9 cellular contexts compared by ENCODE assay signal in the genomic region with DNA sequence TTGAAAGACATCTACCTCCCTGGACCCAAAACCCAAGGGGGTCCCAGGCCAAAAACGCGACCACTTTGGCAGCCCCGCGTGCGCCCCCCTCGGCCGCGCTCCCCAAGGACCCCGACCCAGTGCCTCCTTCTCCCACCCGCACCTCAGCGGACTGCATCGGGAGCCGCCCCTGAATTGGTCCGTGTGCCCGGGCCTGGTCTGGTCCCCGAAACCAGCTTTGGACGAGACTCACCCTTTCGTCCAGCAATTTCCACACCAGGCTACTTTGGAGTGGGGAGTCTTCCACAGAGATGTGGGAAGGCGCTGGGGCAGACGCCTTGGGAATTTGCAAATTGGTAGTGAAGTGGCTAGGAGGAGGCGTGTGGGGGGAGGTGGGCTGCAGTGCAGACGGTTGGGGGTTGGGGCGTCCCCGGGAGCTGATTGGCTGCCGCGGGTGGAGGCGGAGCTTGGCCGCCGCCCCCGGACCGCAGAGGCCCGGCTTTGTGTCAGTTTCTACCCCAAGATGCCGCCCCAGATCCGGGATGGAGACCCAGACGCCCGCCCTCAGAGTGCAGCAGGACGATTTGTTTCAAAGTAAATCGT. TPM values are rescaled to one million over a fixed set of nuclear protein-coding genes. Genes with fewer than 3 reads are reported as not detected.
A peak's percentile ranks its signal among the peaks of the same experiment; 100 is the strongest.
DNase-seq lines count a peak whose midpoint lies in the region; ATAC-seq and TF ChIP-seq lines count a peak whose summit lies in the region.
"Had no signal": no experiment of that assay in that cellular context is flagged by ENCODE, and none has a peak within 500 bp of the region (broad histone marks: within the 10 kb centered on the region; RNA-seq: fewer than 3 reads in every experiment).

No MANE protein-coding gene starts in this region.

- H2AFZ ChIP-seq in HCT116 (ENCODE audit: low read depth, low read length, poor library complexity, severe bottlenecking), result no peak overlapping the region

- H3K9me2 ChIP-seq in HCT116 (ENCODE audit: insufficient read depth), result no peaks in the 10 kb centered on the region

- TF ChIP-seq POLR2A in HCT116 (IDR thresholded peaks at IDR 0.05; ENCODE audit: borderline replicate concordance, extremely low read depth, insufficient read depth, insufficient read length), result no peak

- no peaks in the 10 kb centered on the region for H3K4me1 ChIP-seq in HCT116 (ENCODE audit: control insufficient read depth in 1 of 2, insufficient read depth in 2 of 2, low read length in 2 of 2)
- peaks cover 10% of the 10 kb centered on the region for H3K4me1 ChIP-seq in effector memory CD4-positive, alpha-beta T cell (ENCODE audit: control insufficient read depth, insufficient read depth, low read length, poor library complexity, severe bottlenecking)

- BruUV-seq in HCT116 (replicated peaks; lab: Mats Ljungman, UMichigan), result no TSS peak

- peaks cover 31% of the 10 kb centered on the region for H3K79me2 ChIP-seq in HCT116 (ENCODE audit: insufficient read depth, low read length)

- POLR2A ChIA-PET in HCT116 (lab: Charles Lee), result interaction anchor here (1.6 kb wide), 1 partner anchor 17 kb away, joined by 5 read pairs; a partner anchor contains a TSS

- peak; percentile 73 for DNase-seq in DMS 273 (lab: John Stamatoyannopoulos, UW; ENCODE audit: unreplicated experiment)
- DNase-seq in DMS 273 treated with DMSO at 0.1 percent for 48 hours (lab: John Stamatoyannopoulos, UW), result no peak
- DNase-seq in HCT116 (ENCODE audit: low read depth, low spot score), result no peak
- DNase-seq in NCI-H1694 treated with DMSO at 0.1 percent for 48 hours (lab: John Stamatoyannopoulos, UW), result peak; percentile 43
- peak in 60 of 61 donors; percentile 8 to 93 (median 83) for DNase-seq in caudate nucleus (lab: John Stamatoyannopoulos, UW)
- peak; percentile 91 for DNase-seq in islet precursor cell
- peak; percentile 22 for DNase-seq in stimulated activated CD8-positive, alpha-beta memory T cell treated with anti-CD3 and anti-CD28 coated beads, Interleukin-4, amount 100 ng/mL, for 24 hours (ENCODE audit: low read depth)
- no peak for DNase-seq in effector memory CD4-positive, alpha-beta T cell

- no peaks in the 10 kb centered on the region for H3K9me3 ChIP-seq in HCT116 (ENCODE audit: control insufficient read depth in 1 of 2, insufficient read depth in 1 of 2, low read depth in 1 of 2, low read length in 2 of 2)
- no peaks in the 10 kb centered on the region for H3K9me3 ChIP-seq in effector memory CD4-positive, alpha-beta T cell (ENCODE audit: control insufficient read depth, low read length)

- CTCF ChIA-PET in HCT116 (lab: Charles Lee), result no interaction called here

- no peaks in the 10 kb centered on the region for H3K36me3 ChIP-seq in HCT116 (ENCODE audit: control insufficient read depth in 1 of 2, insufficient read depth in 2 of 2, low read length in 2 of 2)
- H3K36me3 ChIP-seq in effector memory CD4-positive, alpha-beta T cell (ENCODE audit: control insufficient read depth, insufficient read depth, low read length), result no peaks in the 10 kb centered on the region

- intact Hi-C loops in HCT116 (cut with micrococcal nuclease), result no loop called here

- no peak overlapping the region for H3K9ac ChIP-seq in HCT116 (ENCODE audit: low read length)

- H3K27me3 ChIP-seq in HCT116 (ENCODE audit: insufficient read depth, low read length), result no peaks in the 10 kb centered on the region
- peaks cover 19% of the 10 kb centered on the region for H3K27me3 ChIP-seq in effector memory CD4-positive, alpha-beta T cell (replicated peaks; ENCODE audit: control insufficient read depth, insufficient read depth, low read length, poor library complexity, severe bottlenecking)

- H3K27ac ChIP-seq in HCT116 (ENCODE audit: low read depth, low read length), result no peak overlapping the region
- peak overlapping the region; percentile 75 for H3K27ac ChIP-seq in caudate nucleus (ENCODE audit: low read depth, low read length)
- H3K27ac ChIP-seq in effector memory CD4-positive, alpha-beta T cell (ENCODE audit: insufficient read depth, low read length, poor library complexity, severe bottlenecking), result no peak overlapping the region
- H3K27ac ChIP-seq: 22Rv1 had no signal

- no peak overlapping the region for H3K4me3 ChIP-seq in HCT116 (replicated peaks in 1 of 2; ENCODE audit: low read depth in 1 of 2, low read length in 2 of 2)
- no peak overlapping the region for H3K4me3 ChIP-seq in effector memory CD4-positive, alpha-beta T cell (ENCODE audit: insufficient read depth, low read depth, low read length, poor library complexity, severe bottlenecking)

- no peak for TF ChIP-seq CTCF in HCT116 (IDR thresholded peaks at IDR 0.05 in 2 of 3, conservative IDR thresholded peaks at IDR 0.05 in 1 of 3; ENCODE audit: borderline replicate concordance in 1 of 3, insufficient read depth in 1 of 3, low read depth in 2 of 3, low read length in 2 of 3)

- 0 out of 2 replicates have a peak, but pooled peaks have one; percentile 30 for ATAC-seq in HCT116

- no peak overlapping the region for H3K4me2 ChIP-seq in HCT116 (ENCODE audit: low read length)

- RAD21 ChIA-PET in HCT116 (lab: Charles Lee; ENCODE audit: low non-redundant PET in 1 of 2, low total read pairs in 2 of 2, uncharacterized antibody in 2 of 2, unreplicated experiment in 2 of 2), result no interaction called here

- no peaks in the 10 kb centered on the region for H4K20me1 ChIP-seq in HCT116 (ENCODE audit: insufficient read depth)

- no peak for TF ChIP-seq RAD21 in HCT116 (IDR thresholded peaks at IDR 0.05; ENCODE audit: low read depth)

TF ChIP-seq in HCT116, 20 proteins besides CTCF, POLR2A, EP300 and RAD21:
- TF ChIP-seq EZH2 (IDR thresholded peaks at IDR 0.05) (no peak), EZH2phosphoT487 (IDR thresholded peaks at IDR 0.05; ENCODE audit: borderline replicate concordance) (no peak), ZNF274 (IDR thresholded peaks at IDR 0.05; ENCODE audit: low read depth, low read length) (no peak), SIN3A (IDR thresholded peaks at IDR 0.05; ENCODE audit: low read depth) (no peak), ZFX (IDR thresholded peaks at IDR 0.05) (no peak), CEBPB (IDR thresholded peaks at IDR 0.05; ENCODE audit: low read depth) (no peak)
- TF ChIP-seq, protein P1, sequence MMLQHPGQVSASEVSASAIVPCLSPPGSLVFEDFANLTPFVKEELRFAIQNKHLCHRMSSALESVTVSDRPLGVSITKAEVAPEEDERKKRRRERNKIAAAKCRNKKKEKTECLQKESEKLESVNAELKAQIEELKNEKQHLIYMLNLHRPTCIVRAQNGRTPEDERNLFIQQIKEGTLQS (IDR thresholded peaks at IDR 0.05), result no peak

RNA-seq across cellular contexts. Expression of a gene that starts 16.9 kb away (rescaled TPM):
- total RNA-seq in HCT116 (2021; ENCODE audit: unreplicated experiment), result 58.4 TPM
- 28.5 and 32.8 TPM in 2 replicates for polyA plus RNA-seq in HCT116 (2012)

RNA-seq across cellular contexts. Expression of a gene that starts 50.0 kb away (rescaled TPM):
- not detected for total RNA-seq in HCT116 (2021; ENCODE audit: unreplicated experiment)
- 0.10 TPM in 1 of 2 replicates, not detected in the other for polyA plus RNA-seq in HCT116 (2012)

Comparison
In these comparisons a context has a peak if more than half of its experiments do, and no peak if none do; other contexts are left out.
1. DNase-seq: peak in DMS 273 (single experiment), NCI-H1694 treated with DMSO at 0.1 percent for 48 hours (single experiment), caudate nucleus (60 of 61), islet precursor cell (single experiment) and stimulated activated CD8-positive, alpha-beta memory T cell treated with anti-CD3 and anti-CD28 coated beads, Interleukin-4, amount 100 ng/mL, for 24 hours (single experiment); none in DMS 273 treated with DMSO at 0.1 percent for 48 hours (single experiment), HCT116 (single experiment) and effector memory CD4-positive, alpha-beta T cell (0 of 3).